ENCODE assay signal across 8 cellular contexts in the genomic region with DNA sequence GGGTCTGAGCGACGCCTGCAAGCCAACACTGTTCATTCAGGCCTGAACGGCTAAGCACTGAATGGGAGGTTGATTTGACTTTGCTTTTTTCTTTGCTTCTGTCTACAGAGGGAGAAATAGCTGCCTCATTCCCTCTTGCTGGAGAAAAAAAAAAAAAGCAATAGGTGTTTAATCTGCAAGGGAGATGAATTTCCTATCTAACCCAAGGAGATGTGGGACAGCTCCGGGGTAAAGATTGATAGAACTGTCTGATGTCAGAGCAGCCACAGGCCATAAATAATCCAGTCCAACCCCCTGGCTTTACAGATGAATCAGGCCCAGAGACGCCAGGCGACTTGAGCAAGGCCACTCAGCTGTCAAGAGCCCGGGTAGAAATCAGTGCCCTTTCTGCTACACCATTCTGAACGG.
DNase-seq lines count a peak whose midpoint lies in the region; ATAC-seq and TF ChIP-seq lines count a peak whose summit lies in the region.

No MANE protein-coding gene starts in this region.

- H3K27ac ChIP-seq in sigmoid colon (peak overlapping the region; percentile 93 to 99 (median 94)), aorta (ENCODE audit: low read depth in 1 of 2, low read length in 2 of 2) (peak overlapping the region in 1 of 2 donors; percentile 92)

- ATAC-seq in SK-N-SH treated with all-trans-retinoic acid at 6 μM for 48 hours (peak; percentile 25; the same call in 2 of the 3 replicates), HG03439 (IDR thresholded peaks at IDR 0.05; ENCODE audit: unreplicated experiment) (no peak), aorta (ENCODE audit: low FRiP score) (no peak), GM21723 (IDR thresholded peaks at IDR 0.05; ENCODE audit: unreplicated experiment) (no peak)

- TF ChIP-seq CTCF in foreskin fibroblast (IDR thresholded peaks at IDR 0.05; ENCODE audit: low read depth, low read length), result no peak
- TF ChIP-seq CTCF in sigmoid colon (IDR thresholded peaks at IDR 0.05), result no peak

- TF ChIP-seq EP300 in sigmoid colon (IDR thresholded peaks at IDR 0.05), result no peak

- H3K36me3 ChIP-seq in HAP-1 (replicated peaks) (no peaks in the 10 kb centered on the region), sigmoid colon (no peaks in the 10 kb centered on the region), aorta (ENCODE audit: control insufficient read depth in 1 of 2, insufficient read depth in 2 of 2, low read length in 1 of 2) (no peaks in the 10 kb centered on the region)

- intact Hi-C loops in sigmoid colon (cut with DNase I) (loop anchor here (2.0 kb wide), 1 partner anchor 100 kb away; no protein-coding TSS in a partner anchor), aorta (cut with DNase I) (loop anchor here in 1 of 2 donors (2.0 to 10.0 kb wide), 3 partner anchors 62 to 436 kb away; no protein-coding TSS in a partner anchor)

- H3K27me3 ChIP-seq in HAP-1 (ENCODE audit: low read depth) (no peaks in the 10 kb centered on the region), sigmoid colon (no peaks in the 10 kb centered on the region), aorta (ENCODE audit: control insufficient read depth in 1 of 2, insufficient read depth in 2 of 2, low read length in 1 of 2) (no peaks in the 10 kb centered on the region)

- in situ Hi-C loops in HAP-1 (cut with MboI; ENCODE audit: low sequenced_read_pairs), result no loop called here

- 0 out of 2 replicates have a peak overlapping the region, but pooled peaks have one; percentile 6 for H3K4me3 ChIP-seq in HAP-1
- peak overlapping the region; percentile 12 to 21 for H3K4me3 ChIP-seq in foreskin fibroblast (ENCODE audit: low read depth in 1 of 2, low read length in 2 of 2)
- H3K4me3 ChIP-seq in sigmoid colon, result peak overlapping the region; percentile 11 to 96 (median 80)
- peak overlapping the region in 1 of 2 donors; percentile 74 for H3K4me3 ChIP-seq in aorta (ENCODE audit: low read length in 2 of 2)

- H3K9me3 ChIP-seq in HAP-1 (no peaks in the 10 kb centered on the region), sigmoid colon (no peaks in the 10 kb centered on the region), aorta (ENCODE audit: control insufficient read depth, low read length) (no peaks in the 10 kb centered on the region)

- no peak for TF ChIP-seq POLR2A in sigmoid colon (IDR thresholded peaks at IDR 0.05)

- DNase-seq in HAP-1 (ENCODE audit: low spot score in 2 of 2) (no peak), foreskin fibroblast (no peak), sigmoid colon (no peak), 8988T (no peak), aorta (no peak)

- 41 to 43% methylated on average over 8 of the region's 8 CpGs for WGBS in sigmoid colon, 2 donors
- 14 to 18% methylated on average over 8 of the region's 8 CpGs for WGBS in aorta, 2 donors

- H3K4me1 ChIP-seq in HAP-1 (peaks cover 6% of the 10 kb centered on the region), sigmoid colon (peaks cover 0 to 45% (median 31%) of the 10 kb centered on the region in 4 donors), aorta (ENCODE audit: control insufficient read depth in 1 of 2, insufficient read depth in 2 of 2, low read length in 2 of 2) (no peaks in the 10 kb centered on the region)

TF ChIP-seq in SK-N-SH treated with all-trans-retinoic acid at 6 μM for 48 hours, 23 proteins besides CTCF, POLR2A, EP300 and RAD21:
- TF ChIP-seq, protein P1, sequence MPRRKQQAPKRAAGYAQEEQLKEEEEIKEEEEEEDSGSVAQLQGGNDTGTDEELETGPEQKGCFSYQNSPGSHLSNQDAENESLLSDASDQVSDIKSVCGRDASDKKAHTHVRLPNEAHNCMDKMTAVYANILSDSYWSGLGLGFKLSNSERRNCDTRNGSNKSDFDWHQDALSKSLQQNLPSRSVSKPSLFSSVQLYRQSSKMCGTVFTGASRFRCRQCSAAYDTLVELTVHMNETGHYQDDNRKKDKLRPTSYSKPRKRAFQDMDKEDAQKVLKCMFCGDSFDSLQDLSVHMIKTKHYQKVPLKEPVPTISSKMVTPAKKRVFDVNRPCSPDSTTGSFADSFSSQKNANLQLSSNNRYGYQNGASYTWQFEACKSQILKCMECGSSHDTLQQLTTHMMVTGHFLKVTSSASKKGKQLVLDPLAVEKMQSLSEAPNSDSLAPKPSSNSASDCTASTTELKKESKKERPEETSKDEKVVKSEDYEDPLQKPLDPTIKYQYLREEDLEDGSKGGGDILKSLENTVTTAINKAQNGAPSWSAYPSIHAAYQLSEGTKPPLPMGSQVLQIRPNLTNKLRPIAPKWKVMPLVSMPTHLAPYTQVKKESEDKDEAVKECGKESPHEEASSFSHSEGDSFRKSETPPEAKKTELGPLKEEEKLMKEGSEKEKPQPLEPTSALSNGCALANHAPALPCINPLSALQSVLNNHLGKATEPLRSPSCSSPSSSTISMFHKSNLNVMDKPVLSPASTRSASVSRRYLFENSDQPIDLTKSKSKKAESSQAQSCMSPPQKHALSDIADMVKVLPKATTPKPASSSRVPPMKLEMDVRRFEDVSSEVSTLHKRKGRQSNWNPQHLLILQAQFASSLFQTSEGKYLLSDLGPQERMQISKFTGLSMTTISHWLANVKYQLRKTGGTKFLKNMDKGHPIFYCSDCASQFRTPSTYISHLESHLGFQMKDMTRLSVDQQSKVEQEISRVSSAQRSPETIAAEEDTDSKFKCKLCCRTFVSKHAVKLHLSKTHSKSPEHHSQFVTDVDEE (CRISPR knock-in tag; IDR thresholded peaks at IDR 0.05), result 0 out of 2 replicates have a peak, but pooled peaks have one; percentile 7
- no peak for TF ChIP-seq OSR1 (CRISPR knock-in tag; IDR thresholded peaks at IDR 0.05)
